Comparison of ENCODE assay signal across 1 cellular context in the genomic region with DNA sequence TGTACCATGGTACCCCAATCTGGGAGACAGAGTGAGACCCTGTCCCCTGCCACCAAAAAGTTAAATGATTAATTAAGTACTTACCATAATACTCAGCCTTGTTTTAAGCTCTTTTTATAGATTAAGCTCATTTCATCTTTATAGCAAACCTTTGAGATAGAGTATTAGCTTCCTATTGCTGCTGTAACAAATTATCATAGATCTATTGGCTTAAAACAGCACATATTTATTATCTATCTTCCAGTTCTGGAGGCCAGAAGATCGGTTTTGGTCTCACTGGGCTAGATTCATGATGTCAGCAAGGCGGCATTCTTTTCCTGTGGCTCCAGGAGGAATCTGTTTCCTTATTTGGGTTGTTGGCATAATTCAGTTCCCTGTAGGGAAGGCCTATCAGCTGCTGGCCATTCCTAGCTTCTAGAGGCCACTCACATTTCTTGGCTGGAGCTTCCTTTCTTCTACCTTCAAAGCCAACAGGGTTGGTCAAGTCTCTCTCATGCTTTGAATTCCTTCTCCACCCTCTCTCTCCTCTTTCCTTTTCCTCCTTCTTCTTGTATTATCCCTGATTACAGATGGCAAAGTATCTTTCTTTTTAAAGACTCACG.
TF ChIP-seq lines count a peak whose summit lies in the region.

No MANE protein-coding gene starts in this region.

TF ChIP-seq in WTC11, 78 proteins besides CTCF, POLR2A, EP300 and RAD21 (continued from another document):
- TF ChIP-seq, protein P1, sequence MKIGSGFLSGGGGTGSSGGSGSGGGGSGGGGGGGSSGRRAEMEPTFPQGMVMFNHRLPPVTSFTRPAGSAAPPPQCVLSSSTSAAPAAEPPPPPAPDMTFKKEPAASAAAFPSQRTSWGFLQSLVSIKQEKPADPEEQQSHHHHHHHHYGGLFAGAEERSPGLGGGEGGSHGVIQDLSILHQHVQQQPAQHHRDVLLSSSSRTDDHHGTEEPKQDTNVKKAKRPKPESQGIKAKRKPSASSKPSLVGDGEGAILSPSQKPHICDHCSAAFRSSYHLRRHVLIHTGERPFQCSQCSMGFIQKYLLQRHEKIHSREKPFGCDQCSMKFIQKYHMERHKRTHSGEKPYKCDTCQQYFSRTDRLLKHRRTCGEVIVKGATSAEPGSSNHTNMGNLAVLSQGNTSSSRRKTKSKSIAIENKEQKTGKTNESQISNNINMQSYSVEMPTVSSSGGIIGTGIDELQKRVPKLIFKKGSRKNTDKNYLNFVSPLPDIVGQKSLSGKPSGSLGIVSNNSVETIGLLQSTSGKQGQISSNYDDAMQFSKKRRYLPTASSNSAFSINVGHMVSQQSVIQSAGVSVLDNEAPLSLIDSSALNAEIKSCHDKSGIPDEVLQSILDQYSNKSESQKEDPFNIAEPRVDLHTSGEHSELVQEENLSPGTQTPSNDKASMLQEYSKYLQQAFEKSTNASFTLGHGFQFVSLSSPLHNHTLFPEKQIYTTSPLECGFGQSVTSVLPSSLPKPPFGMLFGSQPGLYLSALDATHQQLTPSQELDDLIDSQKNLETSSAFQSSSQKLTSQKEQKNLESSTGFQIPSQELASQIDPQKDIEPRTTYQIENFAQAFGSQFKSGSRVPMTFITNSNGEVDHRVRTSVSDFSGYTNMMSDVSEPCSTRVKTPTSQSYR (CRISPR knock-in tag; IDR thresholded peaks at IDR 0.05): no peak
- TF ChIP-seq, protein P2, sequence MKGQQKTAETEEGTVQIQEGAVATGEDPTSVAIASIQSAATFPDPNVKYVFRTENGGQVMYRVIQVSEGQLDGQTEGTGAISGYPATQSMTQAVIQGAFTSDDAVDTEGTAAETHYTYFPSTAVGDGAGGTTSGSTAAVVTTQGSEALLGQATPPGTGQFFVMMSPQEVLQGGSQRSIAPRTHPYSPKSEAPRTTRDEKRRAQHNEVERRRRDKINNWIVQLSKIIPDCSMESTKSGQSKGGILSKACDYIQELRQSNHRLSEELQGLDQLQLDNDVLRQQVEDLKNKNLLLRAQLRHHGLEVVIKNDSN (CRISPR knock-in tag; IDR thresholded peaks at IDR 0.05): no peak
- no peak for TF ChIP-seq RORB (CRISPR knock-in tag; IDR thresholded peaks at IDR 0.05)
- TF ChIP-seq, protein P3, sequence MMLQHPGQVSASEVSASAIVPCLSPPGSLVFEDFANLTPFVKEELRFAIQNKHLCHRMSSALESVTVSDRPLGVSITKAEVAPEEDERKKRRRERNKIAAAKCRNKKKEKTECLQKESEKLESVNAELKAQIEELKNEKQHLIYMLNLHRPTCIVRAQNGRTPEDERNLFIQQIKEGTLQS (CRISPR knock-in tag; conservative IDR thresholded peaks at IDR 0.05): no peak
- TF ChIP-seq, protein P4, sequence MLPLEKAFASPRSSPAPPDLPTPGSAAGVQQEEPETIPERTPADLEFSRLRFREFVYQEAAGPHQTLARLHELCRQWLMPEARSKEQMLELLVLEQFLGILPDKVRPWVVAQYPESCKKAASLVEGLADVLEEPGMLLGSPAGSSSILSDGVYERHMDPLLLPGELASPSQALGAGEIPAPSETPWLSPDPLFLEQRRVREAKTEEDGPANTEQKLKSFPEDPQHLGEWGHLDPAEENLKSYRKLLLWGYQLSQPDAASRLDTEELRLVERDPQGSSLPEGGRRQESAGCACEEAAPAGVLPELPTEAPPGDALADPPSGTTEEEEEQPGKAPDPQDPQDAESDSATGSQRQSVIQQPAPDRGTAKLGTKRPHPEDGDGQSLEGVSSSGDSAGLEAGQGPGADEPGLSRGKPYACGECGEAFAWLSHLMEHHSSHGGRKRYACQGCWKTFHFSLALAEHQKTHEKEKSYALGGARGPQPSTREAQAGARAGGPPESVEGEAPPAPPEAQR (CRISPR knock-in tag; IDR thresholded peaks at IDR 0.05): no peak
- no peak for TF ChIP-seq CBFB (CRISPR knock-in tag; IDR thresholded peaks at IDR 0.05; ENCODE audit: low read depth)
- no peak for TF ChIP-seq OVOL2 (CRISPR knock-in tag; IDR thresholded peaks at IDR 0.05; ENCODE audit: borderline replicate concordance)
